27 cellular contexts compared by ENCODE assay signal in genomic region chr7:115409682-115410426, GRCh38.
DNase-seq lines count a peak whose midpoint lies in the region; ATAC-seq lines count a peak whose summit lies in the region.
"Had no signal": no experiment of that assay in that cellular context is flagged by ENCODE, and none has a peak within 500 bp of the region (broad histone marks: within the 10 kb centered on the region; RNA-seq: fewer than 3 reads in every experiment).

No MANE protein-coding gene starts in this region.

- no peak overlapping the region for H3K4me3 Mint-ChIP-seq in T-helper 17 cell
- H3K4me3 Mint-ChIP-seq: activated naive CD8-positive, alpha-beta T cell; CD4-positive, CD25-positive, alpha-beta regulatory T cell; naive thymus-derived CD4-positive, alpha-beta T cell; stimulated activated naive B cell treated with anti-CD40 and anti-IgM and Interleukin-4, amounts not matched to agents 10 μg/mL and 1 μg/mL and 100 μg/mL, for 72 hours had no signal

- ATAC-seq in GM19463 (IDR thresholded peaks at IDR 0.05; ENCODE audit: unreplicated experiment), result peak; percentile 26
- ATAC-seq in T-helper 17 cell, result no peak
- no peak for ATAC-seq in GM18511 (IDR thresholded peaks at IDR 0.05; ENCODE audit: unreplicated experiment)
- ATAC-seq: gastroesophageal sphincter, left lobe of liver had no signal

- H3K36me3 Mint-ChIP-seq in T-helper 17 cell (ENCODE audit: low read depth), result no peaks in the 10 kb centered on the region
- H3K36me3 Mint-ChIP-seq: activated naive CD8-positive, alpha-beta T cell; CD4-positive, CD25-positive, alpha-beta regulatory T cell; naive thymus-derived CD4-positive, alpha-beta T cell; stimulated activated naive B cell treated with anti-CD40 and anti-IgM and Interleukin-4, amounts not matched to agents 10 μg/mL and 1 μg/mL and 100 μg/mL, for 72 hours had no signal

- H3K9me3 ChIP-seq in T-helper 17 cell (ENCODE audit: control insufficient read depth, low read length, poor library complexity, severe bottlenecking), result no peaks in the 10 kb centered on the region
- H3K9me3 ChIP-seq in neuronal stem cell (replicated peaks in 1 of 2; ENCODE audit: control insufficient read depth in 2 of 2, insufficient read depth in 1 of 2, low read depth in 1 of 2, low read length in 2 of 2), result no peaks in the 10 kb centered on the region
- H3K9me3 ChIP-seq: ascending aorta, gastroesophageal sphincter, ovary, suprapubic skin had no signal

- H3K36me3 ChIP-seq in neuronal stem cell (replicated peaks in 1 of 2; ENCODE audit: control insufficient read depth in 2 of 2, insufficient read depth in 2 of 2, low read length in 2 of 2), result no peaks in the 10 kb centered on the region
- H3K36me3 ChIP-seq: ascending aorta, gastroesophageal sphincter, ovary, suprapubic skin had no signal

- H3K27ac Mint-ChIP-seq in T-helper 17 cell, result peak overlapping the region; percentile 37
- H3K27ac Mint-ChIP-seq: activated naive CD8-positive, alpha-beta T cell; activated T-helper 2 cell treated with anti-CD3 and anti-CD28 coated beads, Interferon-gamma antibody, Interleukin-2, Interleukin-4, amounts not matched to agents 10 μg/mL and 5 μg/mL and 100 μg/mL, durations not matched to agents 14 hours and 24 hours and 36 hours; CD4-positive, CD25-positive, alpha-beta regulatory T cell; naive thymus-derived CD4-positive, alpha-beta T cell; stimulated activated naive B cell treated with anti-CD40 and anti-IgM and Interleukin-4, amounts not matched to agents 10 μg/mL and 1 μg/mL and 100 μg/mL, for 72 hours had no signal

- H2AFZ ChIP-seq in neuronal stem cell (ENCODE audit: low read length), result peak overlapping the region; percentile 79

- no peak overlapping the region for H3K14ac ChIP-seq in neuronal stem cell (ENCODE audit: low read length)

- H3K4me3 ChIP-seq in neuronal stem cell (ENCODE audit: low read length in 2 of 2), result no peak overlapping the region
- H3K4me3 ChIP-seq: ascending aorta, gastroesophageal sphincter, ovary, suprapubic skin had no signal

- no peaks in the 10 kb centered on the region for H3K27me3 Mint-ChIP-seq in T-helper 17 cell
- H3K27me3 Mint-ChIP-seq: CD4-positive, CD25-positive, alpha-beta regulatory T cell; stimulated activated naive B cell treated with anti-CD40 and anti-IgM and Interleukin-4, amounts not matched to agents 10 μg/mL and 1 μg/mL and 100 μg/mL, for 72 hours had no signal

- no peak overlapping the region for H3K4me2 ChIP-seq in neuronal stem cell (ENCODE audit: insufficient read depth, low read length, poor library complexity, severe bottlenecking)

- no peak overlapping the region for H2BK12ac ChIP-seq in neuronal stem cell (ENCODE audit: low read length)

- H3K79me1 ChIP-seq in neuronal stem cell (ENCODE audit: low read depth, low read length), result no peaks in the 10 kb centered on the region

- H3K27ac ChIP-seq in neuronal stem cell (replicated peaks; ENCODE audit: low read length), result no peak overlapping the region
- H3K27ac ChIP-seq: ascending aorta, gastroesophageal sphincter, ovary, suprapubic skin had no signal

- no peak overlapping the region for H4K8ac ChIP-seq in neuronal stem cell (ENCODE audit: low read depth, low read length)

- no peak overlapping the region for H2AK5ac ChIP-seq in neuronal stem cell (ENCODE audit: low read depth, low read length)

- DNase-seq in KG1 (lab: John Stamatoyannopoulos, UW), result peak; percentile 73
- no peak for DNase-seq in T-helper 17 cell
- no peak for DNase-seq in neuronal stem cell (ENCODE audit: low spot score)
- DNase-seq in stimulated activated CD4-positive, alpha-beta T cell treated with anti-CD3 and anti-CD28 coated beads, Interleukin-12 subunit alpha, Interleukin-12 subunit beta, amount 100 ng/mL, for 4 hours, result no peak
- DNase-seq in effector CD4-positive, alpha-beta T cell, result no peak
- DNase-seq: activated CD4-positive, alpha-beta T cell treated with anti-CD3 and anti-CD28 coated beads, Interleukin-2, amount 50 U/mL, for 4 hours; CD4-positive, CD25-positive, alpha-beta regulatory T cell; cortex of kidney; DMS 273 treated with DMSO at 0.1 percent for 48 hours; hippocampal formation; naive thymus-derived CD4-positive, alpha-beta T cell; NCI-H187; NCI-H2227 treated with DMSO at 0.1 percent for 48 hours; NCI-H774; ovary; retina; stimulated activated CD4-positive, alpha-beta T cell treated with anti-CD3 and anti-CD28 coated beads, Interleukin-4, amount 100 ng/mL, for 1 hour; stimulated activated naive B cell treated with anti-CD40 and anti-IgM and Interleukin-4, amounts not matched to agents 10 μg/mL and 1 μg/mL and 100 μg/mL, for 72 hours; T-helper 9 cell had no signal

- no peak overlapping the region for H3K9ac ChIP-seq in neuronal stem cell (ENCODE audit: low read depth, low read length, poor library complexity)

- no peak overlapping the region for H2BK120ac ChIP-seq in neuronal stem cell (ENCODE audit: low read depth, low read length)

- H3K4me1 Mint-ChIP-seq in T-helper 17 cell, result peaks cover 10% of the 10 kb centered on the region
- H3K4me1 Mint-ChIP-seq: CD4-positive, CD25-positive, alpha-beta regulatory T cell had no signal

- no CpG with 5 or more reads among the region's 3 CpGs for WGBS in neuronal stem cell (ENCODE audit: extremely low coverage in 2 of 2, insufficient read length in 2 of 2, insufficient replicate concordance in 1 of 2), 2 donors

- H2BK15ac ChIP-seq in neuronal stem cell (ENCODE audit: low read length), result no peak overlapping the region

- no peaks in the 10 kb centered on the region for H3K27me3 ChIP-seq in neuronal stem cell (ENCODE audit: control insufficient read depth in 3 of 3, insufficient read depth in 3 of 3, low read depth in 1 of 3, low read length in 3 of 3)
- H3K27me3 ChIP-seq: ascending aorta, gastroesophageal sphincter, ovary, suprapubic skin had no signal

- no peak overlapping the region for H3K18ac ChIP-seq in neuronal stem cell (ENCODE audit: low read length)

- no peak overlapping the region for H3K4ac ChIP-seq in neuronal stem cell (ENCODE audit: low read length)

- H3K23ac ChIP-seq in neuronal stem cell (ENCODE audit: low read depth, low read length, poor library complexity), result no peak overlapping the region

- no peak overlapping the region for H4K91ac ChIP-seq in neuronal stem cell (ENCODE audit: low read depth, low read length, poor library complexity)

- no peaks in the 10 kb centered on the region for H3K4me1 ChIP-seq in neuronal stem cell (ENCODE audit: control insufficient read depth in 2 of 2, insufficient read depth in 1 of 2, low read depth in 1 of 2, low read length in 2 of 2)
- H3K4me1 ChIP-seq: ascending aorta, gastroesophageal sphincter, suprapubic skin had no signal

- H2BK5ac ChIP-seq in neuronal stem cell (ENCODE audit: low read length), result no peak overlapping the region
